In the genomic region with DNA sequence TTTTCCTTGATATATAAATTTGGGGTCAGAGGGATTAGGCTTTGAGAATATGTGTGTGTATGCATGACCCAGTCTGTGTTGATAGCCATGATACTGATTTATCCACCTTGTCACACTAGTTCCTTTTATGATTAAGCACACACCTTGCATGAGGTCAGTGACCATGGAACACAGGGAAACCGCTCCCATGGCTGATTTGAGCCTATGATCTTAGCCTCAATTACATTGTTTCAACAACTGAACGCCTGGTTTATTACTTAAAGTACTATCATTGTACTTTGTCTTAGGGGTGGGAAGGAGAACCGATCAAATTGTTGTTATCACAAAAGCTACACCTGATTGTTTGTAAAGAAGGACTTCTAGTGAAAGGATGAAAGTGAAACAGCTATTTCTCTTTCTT, we compare ENCODE assay signal across 17 cellular contexts.
"Had no signal": no experiment of that assay in that cellular context is flagged by ENCODE, and none has a peak within 500 bp of the region (broad histone marks: within the 10 kb centered on the region; RNA-seq: fewer than 3 reads in every experiment).

No MANE protein-coding gene starts in this region.

- H3K4me3 ChIP-seq: esophagus muscularis mucosa, gastroesophageal sphincter, heart left ventricle had no signal

- H3K27ac ChIP-seq: brain microvascular endothelial cell, esophagus muscularis mucosa, heart left ventricle had no signal

- H3K9me3 ChIP-seq: esophagus muscularis mucosa, gastroesophageal sphincter, heart left ventricle had no signal

- ATAC-seq: activated CD4-positive, alpha-beta T cell treated with anti-CD3 and anti-CD28 coated beads for 36 hours; activated CD8-positive, alpha-beta memory T cell treated with anti-CD3 and anti-CD28 coated beads, Interleukin-2, amount 10 ng/mL, durations not matched to agents 7 days and 5 days; activated T-helper 17 cell treated with anti-CD3 and anti-CD28 coated beads, Interleukin-2, amount 50 U/mL, for 72 hours; gastroesophageal sphincter; heart left ventricle; WTC11 had no signal

- H3K36me3 ChIP-seq: brain microvascular endothelial cell, esophagus muscularis mucosa, gastroesophageal sphincter, heart left ventricle had no signal

- DNase-seq: activated CD4-positive, alpha-beta memory T cell treated with anti-CD3 and anti-CD28 coated beads, Interleukin-2, amount 10 ng/mL, durations not matched to agents 7 days and 5 days; activated CD4-positive, alpha-beta T cell treated with anti-CD3 and anti-CD28 coated beads for 36 hours; activated CD8-positive, alpha-beta memory T cell treated with anti-CD3 and anti-CD28 coated beads, Interleukin-2, amount 10 ng/mL, durations not matched to agents 7 days and 5 days; activated naive CD4-positive, alpha-beta T cell treated with Interleukin-2 at 50 U/mL for 16 hours; brain microvascular endothelial cell; cortex of kidney; effector CD8-positive, alpha-beta T cell; heart left ventricle; mesenchymal stem cell; retina; stimulated activated naive CD4-positive, alpha-beta T cell treated with Interleukin-2 at 50 U/mL for 16 hours; SW 1271; trophoblast cell had no signal

- H3K27me3 ChIP-seq: brain microvascular endothelial cell, esophagus muscularis mucosa, gastroesophageal sphincter, heart left ventricle had no signal
